In the genomic region with DNA sequence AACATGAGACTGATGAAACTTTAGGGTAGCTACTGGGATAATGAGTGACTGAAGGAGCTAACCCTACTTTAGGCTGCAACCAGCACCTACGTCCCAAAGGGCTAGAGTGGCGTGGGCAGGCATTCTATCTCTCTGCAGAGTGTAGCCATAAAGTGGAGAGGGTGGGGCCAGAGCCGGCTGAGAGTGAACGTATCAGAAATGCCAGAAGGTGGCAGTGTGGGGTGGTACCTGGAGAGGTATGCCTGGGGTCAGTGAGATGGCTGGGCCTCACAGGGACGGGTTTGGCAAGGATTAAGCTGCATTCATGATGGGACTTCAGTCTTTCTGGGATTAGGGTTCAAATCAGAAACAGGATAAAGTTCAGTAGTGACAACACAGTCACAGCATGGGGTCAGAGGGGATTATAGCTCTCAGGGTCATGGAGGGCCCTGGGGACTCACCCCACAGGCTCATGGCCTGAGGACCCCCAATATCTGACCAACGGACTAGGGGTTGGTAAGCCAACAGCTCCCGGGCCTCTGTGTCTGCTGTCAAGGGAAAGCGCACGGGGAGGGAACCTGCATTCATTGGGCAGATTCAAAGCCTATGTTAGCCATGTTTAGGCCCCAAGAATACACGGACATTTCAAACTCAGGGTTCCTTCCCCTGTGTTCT, we compare ENCODE assay signal across 8 cellular contexts.
DNase-seq lines count a peak whose midpoint lies in the region; ATAC-seq and TF ChIP-seq lines count a peak whose summit lies in the region.

No MANE protein-coding gene starts in this region.

- peak; percentile 61 for ATAC-seq in HG02870 (IDR thresholded peaks at IDR 0.05; ENCODE audit: unreplicated experiment)

- intact Hi-C loops in breast epithelium (cut with DNase I; ENCODE audit: low total_unique reads) = no loop called here

- no peak overlapping the region for H3K9ac ChIP-seq in liver (ENCODE audit: low read depth in 1 of 2, low read length in 2 of 2)

- H3K9me3 ChIP-seq in breast epithelium = no peaks in the 10 kb centered on the region
- no peaks in the 10 kb centered on the region for H3K9me3 ChIP-seq in liver (ENCODE audit: control insufficient read depth in 4 of 4, low read length in 3 of 4)

- WGBS in liver = 37% methylated on average over 10 of the region's 10 CpGs

- H3K27ac ChIP-seq in breast epithelium = no peak overlapping the region
- no peak overlapping the region for H3K27ac ChIP-seq in liver (ENCODE audit: low read depth in 1 of 2, low read length in 2 of 2)

- no peaks in the 10 kb centered on the region for H3K36me3 ChIP-seq in breast epithelium
- no peaks in the 10 kb centered on the region for H3K36me3 ChIP-seq in liver (ENCODE audit: control insufficient read depth in 4 of 4, insufficient read depth in 3 of 4, low read depth in 1 of 4, low read length in 3 of 4)

- TF ChIP-seq CTCF in WI38 (IDR thresholded peaks at IDR 0.05; ENCODE audit: low read depth, low read length) = 0 out of 2 replicates have a peak, but pooled peaks have one; percentile 13
- TF ChIP-seq CTCF in breast epithelium (IDR thresholded peaks at IDR 0.05) = peak in 2 of 3 donors; percentile 30 to 37
- TF ChIP-seq CTCF in liver (IDR thresholded peaks at IDR 0.05; ENCODE audit: low read depth, low read length, missing input control) = peak; percentile 67

- no peak overlapping the region for H3K4me3 ChIP-seq in WI38 (ENCODE audit: low read depth, low read length)
- no peak overlapping the region for H3K4me3 ChIP-seq in breast epithelium
- H3K4me3 ChIP-seq in liver (ENCODE audit: low read depth in 1 of 3, low read length in 3 of 3) = no peak overlapping the region

- DNase-seq in NCI-H524 (lab: John Stamatoyannopoulos, UW) = peak; percentile 63 to 78
- no peak for DNase-seq in NCI-H524 treated with DMSO at 0.1 percent for 48 hours (lab: John Stamatoyannopoulos, UW)
- DNase-seq in NCI-H2029 treated with DMSO at 0.1 percent for 48 hours (lab: John Stamatoyannopoulos, UW) = peak; percentile 60
- DNase-seq in breast epithelium (ENCODE audit: low spot score in 2 of 2) = peak in 1 of 2 donors; percentile 55
- peak; percentile 37 to 43 for DNase-seq in stimulated activated CD8-positive, alpha-beta memory T cell treated with anti-CD3 and anti-CD28 coated beads, Interleukin-4, amount 100 ng/mL, for 1 hour (ENCODE audit: low read depth in 2 of 2, low spot score in 1 of 2)

- peak; percentile 93 to 98 for TF ChIP-seq RAD21 in liver (IDR thresholded peaks at IDR 0.05)

- H3K4me1 ChIP-seq in breast epithelium (no peaks in the 10 kb centered on the region), liver (ENCODE audit: control insufficient read depth in 4 of 4, insufficient read depth in 4 of 4, low read length in 3 of 4) (no peaks in the 10 kb centered on the region)

- TF ChIP-seq POLR2A in breast epithelium (IDR thresholded peaks at IDR 0.05) = no peak

- H3K27me3 ChIP-seq in breast epithelium = peaks cover 0 to 23% of the 10 kb centered on the region in 2 donors
- H3K27me3 ChIP-seq in liver (ENCODE audit: control insufficient read depth in 4 of 4, insufficient read depth in 4 of 4, low read length in 3 of 4) = no peaks in the 10 kb centered on the region

TF ChIP-seq in liver, 16 proteins besides CTCF, POLR2A, EP300 and RAD21:
- TF ChIP-seq NR2F2 (IDR thresholded peaks at IDR 0.05) (no peak), RXRA (IDR thresholded peaks at IDR 0.05) (peak in 1 of 2 donors; percentile 16), JUND (IDR thresholded peaks at IDR 0.05) (no peak), HNF4A (conservative IDR thresholded peaks at IDR 0.05) (no peak), SP1 (IDR thresholded peaks at IDR 0.05) (no peak), FOXA2 (IDR thresholded peaks at IDR 0.05) (no peak), YY1 (IDR thresholded peaks at IDR 0.05) (no peak)
- TF ChIP-seq, protein P1, sequence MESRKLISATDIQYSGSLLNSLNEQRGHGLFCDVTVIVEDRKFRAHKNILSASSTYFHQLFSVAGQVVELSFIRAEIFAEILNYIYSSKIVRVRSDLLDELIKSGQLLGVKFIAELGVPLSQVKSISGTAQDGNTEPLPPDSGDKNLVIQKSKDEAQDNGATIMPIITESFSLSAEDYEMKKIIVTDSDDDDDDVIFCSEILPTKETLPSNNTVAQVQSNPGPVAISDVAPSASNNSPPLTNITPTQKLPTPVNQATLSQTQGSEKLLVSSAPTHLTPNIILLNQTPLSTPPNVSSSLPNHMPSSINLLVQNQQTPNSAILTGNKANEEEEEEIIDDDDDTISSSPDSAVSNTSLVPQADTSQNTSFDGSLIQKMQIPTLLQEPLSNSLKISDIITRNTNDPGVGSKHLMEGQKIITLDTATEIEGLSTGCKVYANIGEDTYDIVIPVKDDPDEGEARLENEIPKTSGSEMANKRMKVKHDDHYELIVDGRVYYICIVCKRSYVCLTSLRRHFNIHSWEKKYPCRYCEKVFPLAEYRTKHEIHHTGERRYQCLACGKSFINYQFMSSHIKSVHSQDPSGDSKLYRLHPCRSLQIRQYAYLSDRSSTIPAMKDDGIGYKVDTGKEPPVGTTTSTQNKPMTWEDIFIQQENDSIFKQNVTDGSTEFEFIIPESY (IDR thresholded peaks at IDR 0.05) = no peak

Comparison
In these comparisons a context has a peak if more than half of its experiments do, and no peak if none do; other contexts are left out.
1. CTCF ChIP-seq: peak in every context shown above with its lines; median percentile 67 in liver; 34 in breast epithelium; 13 in WI38.